In the genomic region with DNA sequence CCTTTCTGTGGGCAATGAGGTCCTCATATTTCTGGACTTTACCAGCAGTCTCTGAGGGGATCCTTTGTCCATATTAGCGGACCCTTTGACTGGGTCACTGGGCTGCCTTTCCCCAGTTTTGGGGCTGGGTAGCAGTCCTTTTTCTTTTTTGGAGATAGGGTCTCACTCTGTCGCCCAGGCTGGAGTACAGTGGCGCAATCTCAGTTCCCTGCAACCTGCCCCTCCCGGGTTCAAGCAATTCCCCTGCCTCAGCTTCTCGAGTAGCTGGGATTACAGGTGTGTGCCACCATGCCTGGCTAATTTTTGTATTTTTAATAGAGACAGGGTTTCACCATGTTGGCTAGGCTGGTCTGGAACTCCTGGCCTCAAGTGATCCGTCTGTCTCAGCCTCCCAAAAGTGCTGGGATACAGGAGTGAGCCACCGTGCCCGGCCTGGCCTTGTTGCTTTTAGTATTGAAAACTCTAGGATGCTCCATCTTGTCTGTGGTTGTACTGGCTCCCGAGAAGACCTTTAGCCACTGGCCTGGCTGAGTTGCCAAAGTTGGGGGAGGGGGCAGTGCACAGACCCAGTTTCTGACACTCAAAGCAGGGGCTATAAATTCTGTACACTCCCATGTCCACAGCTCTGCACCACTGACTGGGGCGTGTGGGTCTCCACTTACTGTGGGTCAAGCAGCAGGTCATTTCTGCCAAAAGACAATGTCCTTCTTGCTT, we compare ENCODE assay signal across 28 cellular contexts. TPM values are rescaled to one million over a fixed set of nuclear protein-coding genes. Genes with fewer than 3 reads are reported as not detected.
DNase-seq lines count a peak whose midpoint lies in the region; ATAC-seq, FAIRE-seq and TF ChIP-seq lines count a peak whose summit lies in the region.
"Had no signal": no experiment of that assay in that cellular context is flagged by ENCODE, and none has a peak within 500 bp of the region (broad histone marks: within the 10 kb centered on the region; RNA-seq: fewer than 3 reads in every experiment).

No MANE protein-coding gene starts in this region.

- H3K27ac Mint-ChIP-seq in endothelial cell (ENCODE audit: unreplicated experiment) (peak overlapping the region; percentile 86), osteocyte (ENCODE audit: unreplicated experiment) (no peak overlapping the region)
- H3K27ac Mint-ChIP-seq: activated naive CD8-positive, alpha-beta T cell treated with anti-CD3 and anti-CD28 coated beads for 36 hours; stimulated activated naive B cell treated with anti-CD40 and anti-IgM and Interleukin-4, amounts not matched to agents 10 μg/mL and 1 μg/mL and 100 μg/mL, for 72 hours had no signal

- peak; percentile 8 to 9 for DNase-seq in activated T-cell treated with anti-CD3 and anti-CD28 coated beads, Interleukin-2, amount 50 U/mL, for 48 hours
- DNase-seq in activated T-cell treated with anti-CD3 and anti-CD28 coated beads, Interleukin-2, amount 50 U/mL, for 4 hours = no peak
- DNase-seq in endothelial cell (ENCODE audit: low spot score) (no peak), osteocyte (ENCODE audit: extremely low spot score, unreplicated experiment) (peak; percentile 57), urothelium cell line (ENCODE audit: low spot score) (peak; percentile 1), putamen (ENCODE audit: low spot score) (no peak), DMS114 treated with DMSO at 0.1 percent for 48 hours (lab: John Stamatoyannopoulos, UW; ENCODE audit: unreplicated experiment) (no peak)
- DNase-seq: activated effector memory CD4-positive, alpha-beta T cell treated with anti-CD3 and anti-CD28 coated beads, Interleukin-2, amount 50 U/mL, for 16 hours; activated naive CD8-positive, alpha-beta T cell treated with anti-CD3 and anti-CD28 coated beads for 36 hours; effector memory CD8-positive, alpha-beta T cell; erythroblast; glutamatergic neuron; islet precursor cell; NCI-H1694 treated with DMSO at 0.1 percent for 48 hours; NCI-H446; psoas muscle; SHP77 treated with DMSO at 0.1 percent for 48 hours; stimulated activated naive B cell treated with anti-CD40 and anti-IgM and Interleukin-4, amounts not matched to agents 10 μg/mL and 1 μg/mL and 100 μg/mL, for 72 hours; SW 1271; T-helper 9 cell had no signal

- TF ChIP-seq CTCF in endothelial cell (IDR thresholded peaks at IDR 0.05; ENCODE audit: unreplicated experiment) = no peak
- no peak for TF ChIP-seq CTCF in osteocyte (IDR thresholded peaks at IDR 0.05)

- no peaks in the 10 kb centered on the region for H3K9me3 Mint-ChIP-seq in activated T-cell treated with anti-CD3 and anti-CD28 coated beads, Interleukin-2, amount 50 U/mL, for 4 hours
- H3K9me3 Mint-ChIP-seq in endothelial cell (ENCODE audit: unreplicated experiment) = no peaks in the 10 kb centered on the region
- no peaks in the 10 kb centered on the region for H3K9me3 Mint-ChIP-seq in osteocyte (ENCODE audit: unreplicated experiment)
- H3K9me3 Mint-ChIP-seq: activated naive CD8-positive, alpha-beta T cell treated with anti-CD3 and anti-CD28 coated beads for 36 hours; CD8-positive, alpha-beta T cell; effector memory CD8-positive, alpha-beta T cell; stimulated activated naive B cell treated with anti-CD40 and anti-IgM and Interleukin-4, amounts not matched to agents 10 μg/mL and 1 μg/mL and 100 μg/mL, for 72 hours had no signal

- peaks cover 13% of the 10 kb centered on the region for H3K36me3 Mint-ChIP-seq in activated T-cell treated with anti-CD3 and anti-CD28 coated beads, Interleukin-2, amount 50 U/mL, for 4 hours (ENCODE audit: insufficient read depth)
- H3K36me3 Mint-ChIP-seq in endothelial cell (ENCODE audit: low read depth, unreplicated experiment) = peaks cover 9% of the 10 kb centered on the region
- peaks cover 20% of the 10 kb centered on the region for H3K36me3 Mint-ChIP-seq in osteocyte (ENCODE audit: unreplicated experiment)
- H3K36me3 Mint-ChIP-seq: stimulated activated naive B cell treated with anti-CD40 and anti-IgM and Interleukin-4, amounts not matched to agents 10 μg/mL and 1 μg/mL and 100 μg/mL, for 72 hours had no signal

- H3K27me3 Mint-ChIP-seq in activated T-cell treated with anti-CD3 and anti-CD28 coated beads, Interleukin-2, amount 50 U/mL, for 4 hours (ENCODE audit: low read depth) = no peaks in the 10 kb centered on the region
- H3K27me3 Mint-ChIP-seq in endothelial cell (ENCODE audit: unreplicated experiment) (peaks cover 7% of the 10 kb centered on the region), osteocyte (ENCODE audit: unreplicated experiment) (no peaks in the 10 kb centered on the region)
- H3K27me3 Mint-ChIP-seq: activated naive CD8-positive, alpha-beta T cell treated with anti-CD3 and anti-CD28 coated beads for 36 hours; effector memory CD8-positive, alpha-beta T cell had no signal

- ATAC-seq in activated T-cell treated with anti-CD3 and anti-CD28 coated beads, Interleukin-2, amount 50 U/mL, for 4 hours = no peak
- no peak for ATAC-seq in GM21360 (IDR thresholded peaks at IDR 0.05; ENCODE audit: unreplicated experiment)
- ATAC-seq: CD8-positive, alpha-beta T cell; effector memory CD8-positive, alpha-beta T cell; K562; psoas muscle; stimulated activated naive B cell treated with anti-CD40 and anti-IgM and Interleukin-4, amounts not matched to agents 10 μg/mL and 1 μg/mL and 100 μg/mL, for 72 hours had no signal

- peaks cover 38% of the 10 kb centered on the region for H3K4me1 Mint-ChIP-seq in activated T-cell treated with anti-CD3 and anti-CD28 coated beads, Interleukin-2, amount 50 U/mL, for 4 hours (ENCODE audit: low read depth)
- H3K4me1 Mint-ChIP-seq in endothelial cell (ENCODE audit: unreplicated experiment) (peaks cover 15% of the 10 kb centered on the region), osteocyte (ENCODE audit: unreplicated experiment) (peaks cover 5% of the 10 kb centered on the region)
- H3K4me1 Mint-ChIP-seq: stimulated activated naive B cell treated with anti-CD40 and anti-IgM and Interleukin-4, amounts not matched to agents 10 μg/mL and 1 μg/mL and 100 μg/mL, for 72 hours had no signal

- no peak for FAIRE-seq in urothelium cell line (lab: Jason Lieb, UNC)
- FAIRE-seq: colon, GM18507, H1, HTR-8/SVneo, RCC 7860 had no signal

- no peak overlapping the region for H3K4me3 Mint-ChIP-seq in activated T-cell treated with anti-CD3 and anti-CD28 coated beads, Interleukin-2, amount 50 U/mL, for 4 hours
- no peak overlapping the region for H3K4me3 Mint-ChIP-seq in endothelial cell (ENCODE audit: unreplicated experiment)
- no peak overlapping the region for H3K4me3 Mint-ChIP-seq in osteocyte (ENCODE audit: unreplicated experiment)
- H3K4me3 Mint-ChIP-seq: activated naive CD8-positive, alpha-beta T cell treated with anti-CD3 and anti-CD28 coated beads for 36 hours; CD8-positive, alpha-beta T cell; effector memory CD8-positive, alpha-beta T cell; stimulated activated naive B cell treated with anti-CD40 and anti-IgM and Interleukin-4, amounts not matched to agents 10 μg/mL and 1 μg/mL and 100 μg/mL, for 72 hours had no signal

RNA-seq across cellular contexts. Expression of a gene that starts 33.1 kb away (rescaled TPM):
- 1 to 10 TPM; 2.7 to 5.7 (median 3.1) TPM for total RNA-seq in activated T-cell treated with anti-CD3 and anti-CD28 coated beads, Interleukin-2, amount 50 U/mL, for 4 hours
- total RNA-seq in endothelial cell (ENCODE audit: unreplicated experiment) = 29.1 TPM
- 64.7 and 73.3 TPM in 2 replicates for total RNA-seq in osteocyte

Comparison
In these comparisons a context has a peak if more than half of its experiments do, and no peak if none do; other contexts are left out.
1. DNase-seq: peak in activated T-cell treated with anti-CD3 and anti-CD28 coated beads, Interleukin-2, amount 50 U/mL, for 48 hours (2 of 2), osteocyte (single experiment) and urothelium cell line (single experiment); none in activated T-cell treated with anti-CD3 and anti-CD28 coated beads, Interleukin-2, amount 50 U/mL, for 4 hours (single experiment), endothelial cell (single experiment), putamen (single experiment) and DMS114 treated with DMSO at 0.1 percent for 48 hours (single experiment).